In genomic region chr10:62284221-62284620, GRCh38 we compare ENCODE assay signal across 1 cellular context.
TF ChIP-seq lines count a peak whose summit lies in the region.

No MANE protein-coding gene starts in this region.

TF ChIP-seq in HCT116, 20 proteins besides CTCF, POLR2A, EP300 and RAD21 (continued from another document):
- TF ChIP-seq REST (IDR thresholded peaks at IDR 0.05; ENCODE audit: low read depth), result no peak
- no peak for TF ChIP-seq FOSL1 (IDR thresholded peaks at IDR 0.05; ENCODE audit: low read depth)
- no peak for TF ChIP-seq ZFX (IDR thresholded peaks at IDR 0.05)
- no peak for TF ChIP-seq ZBTB33 (IDR thresholded peaks at IDR 0.05; ENCODE audit: extremely low read depth, insufficient replicate concordance, low read length)
- TF ChIP-seq ZNF274 (IDR thresholded peaks at IDR 0.05; ENCODE audit: low read depth, low read length), result no peak
- TF ChIP-seq TCF7L2 (IDR thresholded peaks at IDR 0.05; ENCODE audit: borderline replicate concordance, extremely low read depth, insufficient read depth, insufficient read length), result no peak
- TF ChIP-seq MAX (IDR thresholded peaks at IDR 0.05), result no peak
- TF ChIP-seq CBX3 (IDR thresholded peaks at IDR 0.05; ENCODE audit: low read depth), result no peak
